In genomic region chr1:10339815-10340214, GRCh38 we compare ENCODE assay signal across 9 cellular contexts. TPM values are rescaled to one million over a fixed set of nuclear protein-coding genes. Genes with fewer than 3 reads are reported as not detected.
A peak's percentile ranks its signal among the peaks of the same experiment; 100 is the strongest.
DNase-seq lines count a peak whose midpoint lies in the region; ATAC-seq and TF ChIP-seq lines count a peak whose summit lies in the region.
"Had no signal": no experiment of that assay in that cellular context is flagged by ENCODE, and none has a peak within 500 bp of the region (broad histone marks: within the 10 kb centered on the region; RNA-seq: fewer than 3 reads in every experiment).

No MANE protein-coding gene starts in this region.

- no peak overlapping the region for H3K4me2 ChIP-seq in GM23248 (ENCODE audit: unreplicated experiment)

- TF ChIP-seq CTCF in GM13977 (IDR thresholded peaks at IDR 0.05; ENCODE audit: extremely low read depth, insufficient read depth, missing control alignments) (no peak), omental fat pad (IDR thresholded peaks at IDR 0.05) (no peak)

- H3K27me3 ChIP-seq in GM23248 (replicated peaks; ENCODE audit: insufficient read depth) (no peaks in the 10 kb centered on the region), SJSA1 (replicated peaks) (no peaks in the 10 kb centered on the region)

- no peaks in the 10 kb centered on the region for H3K79me2 ChIP-seq in GM23248 (ENCODE audit: insufficient read depth)

- no peaks in the 10 kb centered on the region for H4K20me1 ChIP-seq in GM23248 (ENCODE audit: insufficient read depth)

- in situ Hi-C loops in GM23248 (cut with MboI) (no loop called here), GM13977 (cut with MboI; ENCODE audit: low pct_unique_long_range_greater_than_20kb, low sequenced_read_pairs, unreplicated experiment) (no loop called here)

- WGBS in GM23248 (ENCODE audit: low coverage in 1 of 2, low lambda C conversion rate in 2 of 2, missing lambda C conversion rate in 2 of 2), 2 experiments: 26 to 28% methylated on average over 5 of the region's 5 CpGs

- H3K27ac ChIP-seq in GM23248: no peak overlapping the region
- no peak overlapping the region; the same call in 1 of the 2 replicates for H3K27ac ChIP-seq in SJSA1

- H3K9ac ChIP-seq in GM23248: no peak overlapping the region

- no peak for ATAC-seq in omental fat pad (ENCODE audit: low FRiP score)

- H2AFZ ChIP-seq in GM23248: peak overlapping the region; percentile 31

- H3K4me3 ChIP-seq in GM23248 (no peak overlapping the region), SJSA1 (no peak overlapping the region)

- no peaks in the 10 kb centered on the region for H3F3A ChIP-seq in GM23248 (ENCODE audit: insufficient read depth)

- H3K36me3 ChIP-seq in GM23248 (ENCODE audit: low read depth) (peaks cover 14% of the 10 kb centered on the region; the same call in 1 of the 2 replicates), SJSA1 (peaks cover 27% of the 10 kb centered on the region)

- peak; percentile 76 for DNase-seq in GM23248
- peak; percentile 58 to 80 for DNase-seq in SJSA1 (ENCODE audit: low read depth in 1 of 2, low spot score in 2 of 2)
- peak; percentile 9 for DNase-seq in foreskin melanocyte
- peak in 54 of 56 donors; percentile 9 to 92 (median 72) for DNase-seq in nucleus accumbens (lab: John Stamatoyannopoulos, UW)
- no peak for DNase-seq in GM13977 (ENCODE audit: low spot score)
- DNase-seq in central memory CD4-positive, alpha-beta T cell: no peak
- DNase-seq in activated CD8-positive, alpha-beta memory T cell treated with anti-CD3 and anti-CD28 coated beads, Interleukin-2, amount 50 U/mL, for 4 hours: no peak
- DNase-seq in omental fat pad (ENCODE audit: low spot score): no peak
- DNase-seq: naive B cell had no signal

- H3K4me1 ChIP-seq in GM23248 (ENCODE audit: insufficient read depth) (no peaks in the 10 kb centered on the region), SJSA1 (replicated peaks) (peaks cover 7% of the 10 kb centered on the region; the same call in 1 of the 2 replicates)

- H3K9me3 ChIP-seq in GM23248 (ENCODE audit: low read depth): no peaks in the 10 kb centered on the region
- H3K9me3 ChIP-seq in SJSA1 (replicated peaks): no peaks in the 10 kb centered on the region

- H3K9me2 ChIP-seq in GM23248 (ENCODE audit: insufficient read depth): no peaks in the 10 kb centered on the region

RNA-seq across cellular contexts. Expression of gene PGD, which starts 59.0 kb away (rescaled TPM):
- total RNA-seq in GM23248 (2014; rRNA removed; shearing (Covaris generic)): 51.7 and 59.1 TPM in 2 replicates
- polyA plus RNA-seq in GM23248 (2016; fragmentation: Nextera tagmentation; extraction: Ambion mirVana): 61.4 and 64.4 TPM in 2 replicates
- total RNA-seq in SJSA1 (2014; rRNA removed; shearing (Covaris generic)): 44.6 and 55.6 TPM in 2 replicates
- total RNA-seq in omental fat pad: 100 to 1,000 TPM; 139 to 432 (median 290) TPM

Comparison
In these comparisons a context has a peak if more than half of its experiments do, and no peak if none do; other contexts are left out.
1. DNase-seq: peak in GM23248 (single experiment), SJSA1 (2 of 2), foreskin melanocyte (single experiment) and nucleus accumbens (54 of 56); none in GM13977 (single experiment), central memory CD4-positive, alpha-beta T cell (single experiment), activated CD8-positive, alpha-beta memory T cell treated with anti-CD3 and anti-CD28 coated beads, Interleukin-2, amount 50 U/mL, for 4 hours (single experiment) and omental fat pad (single experiment).